ENCODE assay signal across 1 cellular context in genomic region chr2:26465981-26466471, GRCh38.
TF ChIP-seq lines count a peak whose summit lies in the region.

No MANE protein-coding gene starts in this region.

TF ChIP-seq in HepG2, 621 proteins besides CTCF, POLR2A, EP300 and RAD21 (continued from another document):
- TF ChIP-seq ATF6 (CRISPR knock-in tag; conservative IDR thresholded peaks at IDR 0.05) = no peak
